In the genomic region with DNA sequence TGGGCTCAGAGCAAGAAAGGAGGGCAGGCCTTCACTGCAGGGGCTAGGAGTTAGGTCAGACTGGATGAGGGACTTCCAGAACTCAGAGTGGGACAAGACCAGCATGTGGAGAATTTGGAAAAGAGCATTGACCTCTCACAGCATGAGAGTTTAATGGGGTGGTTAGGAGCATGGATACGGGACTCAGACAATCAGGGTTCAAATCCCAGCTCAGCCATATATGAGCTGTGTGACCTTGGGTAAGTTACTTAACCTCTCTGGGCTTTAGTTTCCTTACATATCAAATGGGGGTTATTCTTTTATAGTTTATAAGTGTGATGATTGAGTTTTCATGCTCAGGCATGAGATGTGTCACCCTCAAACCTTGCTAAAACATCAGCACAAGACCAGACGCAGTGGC, we compare ENCODE assay signal across 30 cellular contexts.
"Had no signal": no experiment of that assay in that cellular context is flagged by ENCODE, and none has a peak within 500 bp of the region (broad histone marks: within the 10 kb centered on the region; RNA-seq: fewer than 3 reads in every experiment).

No MANE protein-coding gene starts in this region.

- H3K27ac ChIP-seq: brain microvascular endothelial cell, coronary artery, dorsolateral prefrontal cortex, esophagus muscularis mucosa, foreskin keratinocyte, gastrocnemius medialis, heart left ventricle had no signal

- H3K27me3 ChIP-seq: brain microvascular endothelial cell, dorsolateral prefrontal cortex, gastrocnemius medialis, heart left ventricle had no signal

- H3K4me3 ChIP-seq: coronary artery, dorsolateral prefrontal cortex, esophagus muscularis mucosa, gastrocnemius medialis, heart left ventricle had no signal

- FAIRE-seq: astrocyte, bronchial epithelial cell had no signal

- DNase-seq: activated CD4-positive, alpha-beta memory T cell treated with anti-CD3 and anti-CD28 coated beads for 36 hours; activated CD4-positive, alpha-beta T cell treated with anti-CD3 and anti-CD28 coated beads for 36 hours; activated CD4-positive, alpha-beta T cell treated with anti-CD3 and anti-CD28 coated beads, Interleukin-2, amount 10 ng/mL, durations not matched to agents 24 days and 14 days; activated CD4-positive, CD25-positive, alpha-beta regulatory T cell; activated CD4-positive, CD25-positive, alpha-beta regulatory T cell treated with anti-CD3 and anti-CD28 coated beads, Interleukin-2, amount 50 U/mL, for 72 hours; activated CD8-positive, alpha-beta memory T cell treated with anti-CD3 and anti-CD28 coated beads, Interleukin-2, amount 10 ng/mL, durations not matched to agents 7 days and 5 days; activated CD8-positive, alpha-beta memory T cell treated with anti-CD3 and anti-CD28 coated beads, Interleukin-2, amount 50 U/mL, for 4 hours; activated CD8-positive, alpha-beta T cell treated with anti-CD3 and anti-CD28 coated beads, Interleukin-2, amount 10 ng/mL, durations not matched to agents 7 days and 5 days; activated gamma-delta T cell; activated naive CD4-positive, alpha-beta T cell; activated naive CD4-positive, alpha-beta T cell treated with anti-CD3 and anti-CD28 coated beads, Interleukin-2, amount 10 ng/mL, durations not matched to agents 7 days and 5 days; activated naive CD8-positive, alpha-beta T cell treated with anti-CD3 and anti-CD28 coated beads, Interleukin-2, amount 10 ng/mL, durations not matched to agents 7 days and 5 days; activated T-cell treated with anti-CD3 and anti-CD28 coated beads, Interleukin-2, amount 50 U/mL, for 1 hour; activated T-cell treated with anti-CD3 and anti-CD28 coated beads, Interleukin-2, amount 50 U/mL, for 48 hours; amniotic stem cell; anterior cingulate cortex; brain microvascular endothelial cell; dorsolateral prefrontal cortex; effector memory CD4-positive, alpha-beta T cell; erythroblast; foreskin keratinocyte; gastrocnemius medialis; glutamatergic neuron; heart left ventricle; T-cell had no signal

- ATAC-seq: activated CD4-positive, alpha-beta T cell treated with anti-CD3 and anti-CD28 coated beads for 36 hours; activated CD8-positive, alpha-beta memory T cell treated with anti-CD3 and anti-CD28 coated beads, Interleukin-2, amount 10 ng/mL, durations not matched to agents 7 days and 5 days; activated CD8-positive, alpha-beta T cell treated with anti-CD3 and anti-CD28 coated beads, Interleukin-2, amount 10 ng/mL, durations not matched to agents 7 days and 5 days; activated naive CD4-positive, alpha-beta T cell treated with anti-CD3 and anti-CD28 coated beads, Interleukin-2, amount 50 U/mL, for 72 hours; foreskin keratinocyte; gastrocnemius medialis; heart left ventricle; T-cell had no signal

- H3K9me3 ChIP-seq: esophagus muscularis mucosa, gastrocnemius medialis, heart left ventricle had no signal

- H3K4me1 ChIP-seq: foreskin keratinocyte, gastrocnemius medialis had no signal

- H3K36me3 ChIP-seq: brain microvascular endothelial cell, esophagus muscularis mucosa, gastrocnemius medialis, heart left ventricle had no signal
